In genomic region chr15:33160581-33161165, GRCh38 we compare ENCODE assay signal across 19 cellular contexts. TPM values are rescaled to one million over a fixed set of nuclear protein-coding genes. Genes with fewer than 3 reads are reported as not detected.
A peak's percentile ranks its signal among the peaks of the same experiment; 100 is the strongest.
DNase-seq lines count a peak whose midpoint lies in the region; ATAC-seq and TF ChIP-seq lines count a peak whose summit lies in the region.
"Had no signal": no experiment of that assay in that cellular context is flagged by ENCODE, and none has a peak within 500 bp of the region (broad histone marks: within the 10 kb centered on the region; RNA-seq: fewer than 3 reads in every experiment).

No MANE protein-coding gene starts in this region.

- H3K36me3 Mint-ChIP-seq in osteocyte (ENCODE audit: unreplicated experiment) = no peaks in the 10 kb centered on the region

- no peaks in the 10 kb centered on the region for H3K9me3 Mint-ChIP-seq in osteocyte (ENCODE audit: unreplicated experiment)
- H3K9me3 Mint-ChIP-seq: activated naive CD4-positive, alpha-beta T cell treated with anti-CD3 and anti-CD28 coated beads for 36 hours; GM23338; nephron had no signal

- no peak overlapping the region for H3K9ac ChIP-seq in GM23248

- TF ChIP-seq POLR2A in gastrocnemius medialis (IDR thresholded peaks at IDR 0.05) = no peak

- no peaks in the 10 kb centered on the region for H3K79me2 ChIP-seq in GM23248 (ENCODE audit: insufficient read depth)

- TF ChIP-seq CTCF in WERI-Rb-1 (IDR thresholded peaks at IDR 0.05; ENCODE audit: low read depth, low read length) = no peak
- TF ChIP-seq CTCF in left ventricle myocardium inferior (IDR thresholded peaks at IDR 0.05; ENCODE audit: borderline replicate concordance) = no peak
- TF ChIP-seq CTCF in gastrocnemius medialis (IDR thresholded peaks at IDR 0.05 in 4 of 5, conservative IDR thresholded peaks at IDR 0.05 in 1 of 5) = no peak
- TF ChIP-seq CTCF in osteocyte (IDR thresholded peaks at IDR 0.05) = no peak

- peaks cover 10% of the 10 kb centered on the region for H3K27me3 Mint-ChIP-seq in osteocyte (ENCODE audit: unreplicated experiment)

- H3K4me3 ChIP-seq in GM23248 (no peak overlapping the region), WERI-Rb-1 (ENCODE audit: low read depth, low read length) (no peak overlapping the region), left ventricle myocardium inferior (no peak overlapping the region), gastrocnemius medialis (no peak overlapping the region)
- H3K4me3 ChIP-seq: GM23338 had no signal

- H3K27ac Mint-ChIP-seq in osteocyte (ENCODE audit: unreplicated experiment) = no peak overlapping the region
- H3K27ac Mint-ChIP-seq: activated naive CD4-positive, alpha-beta T cell treated with anti-CD3 and anti-CD28 coated beads for 36 hours; GM23338 had no signal

- intact Hi-C loops in left ventricle myocardium inferior (cut with micrococcal nuclease) = no loop called here
- intact Hi-C loops in gastrocnemius medialis (cut with DNase I; ENCODE audit: low total_unique reads) = loop anchor here (1.0 kb wide), 1 partner anchor 66 kb away; no protein-coding TSS in a partner anchor

- DNase-seq in GM23248 (peak; percentile 30), WERI-Rb-1 (no peak), left ventricle myocardium inferior (no peak), gastrocnemius medialis (no peak), AG08396 (ENCODE audit: low spot score) (no peak), NCI-H2107 (lab: John Stamatoyannopoulos, UW) (no peak), osteocyte (ENCODE audit: extremely low spot score, unreplicated experiment) (no peak)
- DNase-seq: activated CD4-positive, alpha-beta T cell treated with anti-CD3 and anti-CD28 coated beads, Interleukin-2, amount 50 U/mL, for 1 hour; activated naive CD4-positive, alpha-beta T cell treated with anti-CD3 and anti-CD28 coated beads for 36 hours; amniotic stem cell; caudate nucleus; KG1; left colon; NCI-H1436 treated with DMSO at 0.1 percent for 48 hours; NCI-H2171 had no signal

- H3K4me2 ChIP-seq in GM23248 (ENCODE audit: unreplicated experiment) = no peak overlapping the region
- H3K4me2 ChIP-seq: GM23338 had no signal

- no peaks in the 10 kb centered on the region for H3K9me2 ChIP-seq in GM23248 (ENCODE audit: insufficient read depth)

- H3K36me3 ChIP-seq in GM23248 (ENCODE audit: low read depth) (no peaks in the 10 kb centered on the region), WERI-Rb-1 (no peaks in the 10 kb centered on the region), left ventricle myocardium inferior (no peaks in the 10 kb centered on the region), gastrocnemius medialis (no peaks in the 10 kb centered on the region)

- H3K4me1 ChIP-seq in GM23248 (ENCODE audit: insufficient read depth) (no peaks in the 10 kb centered on the region), left ventricle myocardium inferior (peaks cover 10% of the 10 kb centered on the region), gastrocnemius medialis (peaks cover 12 to 17% of the 10 kb centered on the region in 2 donors)

- H3K4me3 Mint-ChIP-seq in osteocyte (ENCODE audit: unreplicated experiment) = no peak overlapping the region
- H3K4me3 Mint-ChIP-seq: activated naive CD4-positive, alpha-beta T cell treated with anti-CD3 and anti-CD28 coated beads for 36 hours; GM23338; nephron had no signal

- no peaks in the 10 kb centered on the region for H3F3A ChIP-seq in GM23248 (ENCODE audit: insufficient read depth)

- H2AFZ ChIP-seq in GM23248 = no peak overlapping the region
- H2AFZ ChIP-seq: GM23338 had no signal

- peaks cover 23% of the 10 kb centered on the region for H3K27me3 ChIP-seq in GM23248 (replicated peaks; ENCODE audit: insufficient read depth)
- H3K27me3 ChIP-seq in WERI-Rb-1 (ENCODE audit: insufficient read depth, low read depth, severe bottlenecking) = no peaks in the 10 kb centered on the region
- H3K27me3 ChIP-seq in left ventricle myocardium inferior (ENCODE audit: low read depth) = no peaks in the 10 kb centered on the region
- no peaks in the 10 kb centered on the region for H3K27me3 ChIP-seq in gastrocnemius medialis

- H3K9me3 ChIP-seq in GM23248 (ENCODE audit: low read depth) (no peaks in the 10 kb centered on the region), WERI-Rb-1 (ENCODE audit: severe bottlenecking) (no peaks in the 10 kb centered on the region), left ventricle myocardium inferior (replicated peaks) (no peaks in the 10 kb centered on the region), gastrocnemius medialis (no peaks in the 10 kb centered on the region)

- H3K27ac ChIP-seq in GM23248 = no peak overlapping the region
- peak overlapping the region; percentile 10 for H3K27ac ChIP-seq in WERI-Rb-1
- H3K27ac ChIP-seq in left ventricle myocardium inferior (replicated peaks) = peak overlapping the region; percentile 45
- peak overlapping the region in 2 of 4 donors; percentile 39 to 48 for H3K27ac ChIP-seq in gastrocnemius medialis
- H3K27ac ChIP-seq: VCaP had no signal

- 13 to 18% methylated on average over 5 of the region's 5 CpGs for WGBS in GM23248 (ENCODE audit: low coverage in 1 of 2, low lambda C conversion rate in 2 of 2, missing lambda C conversion rate in 2 of 2), 2 experiments

- no peaks in the 10 kb centered on the region for H4K20me1 ChIP-seq in GM23248 (ENCODE audit: insufficient read depth)

- peak; percentile 79 to 90 for ATAC-seq in gastrocnemius medialis
- ATAC-seq in HG02588 (IDR thresholded peaks at IDR 0.05; ENCODE audit: unreplicated experiment) = no peak
- ATAC-seq: GM23338, left colon had no signal

- H3K4me1 Mint-ChIP-seq in osteocyte (ENCODE audit: unreplicated experiment) = peaks cover 10% of the 10 kb centered on the region
- H3K4me1 Mint-ChIP-seq: GM23338, nephron had no signal

- in situ Hi-C loops in GM23248 (cut with MboI) (no loop called here), gastrocnemius medialis (cut with MboI; ENCODE audit: low sequenced_read_pairs in 4 of 4) (no loop called here)

RNA-seq across cellular contexts. Expression of gene FMN1, which starts 33.8 kb away (rescaled TPM):
- 2.0 and 2.2 TPM in 2 replicates for total RNA-seq in GM23248 (2014; rRNA removed; shearing (Covaris generic))
- polyA plus RNA-seq in GM23248 (2016; fragmentation: Nextera tagmentation; extraction: Ambion mirVana) = 0.93 and 1.4 TPM in 2 replicates
- total RNA-seq in left ventricle myocardium inferior (4.5 TPM), gastrocnemius medialis (1 to 10 TPM; 2.6 to 6.6 (median 4.2) TPM), osteocyte (4.2 and 5.8 TPM in 2 replicates)
